13 cellular contexts compared by ENCODE assay signal in genomic region chr1:26317143-26317542, GRCh38. TPM values are rescaled to one million over a fixed set of nuclear protein-coding genes. Genes with fewer than 3 reads are reported as not detected.
DNase-seq lines count a peak whose midpoint lies in the region; ATAC-seq and TF ChIP-seq lines count a peak whose summit lies in the region.
"Had no signal": no experiment of that assay in that cellular context is flagged by ENCODE, and none has a peak within 500 bp of the region (broad histone marks: within the 10 kb centered on the region; RNA-seq: fewer than 3 reads in every experiment).

No MANE protein-coding gene starts in this region.

- no peak overlapping the region for H2AFZ ChIP-seq in osteoblast (ENCODE audit: low read length)

- no peaks in the 10 kb centered on the region for H3K9me3 ChIP-seq in osteoblast (ENCODE audit: low read depth, low read length)
- H3K9me3 ChIP-seq: heart right ventricle had no signal

- H3K36me3 Mint-ChIP-seq in CD14-positive monocyte = peaks cover 20 to 23% of the 10 kb centered on the region in 2 donors
- H3K36me3 Mint-ChIP-seq in activated CD4-positive, alpha-beta memory T cell treated with anti-CD3 and anti-CD28 coated beads for 36 hours = peaks cover 20% of the 10 kb centered on the region
- no peaks in the 10 kb centered on the region for H3K36me3 Mint-ChIP-seq in mesothelial cell of epicardium

- no peak for ATAC-seq in GM21717 (IDR thresholded peaks at IDR 0.05; ENCODE audit: unreplicated experiment)
- ATAC-seq in HG03342 (IDR thresholded peaks at IDR 0.05; ENCODE audit: unreplicated experiment) = no peak

- H3K27ac Mint-ChIP-seq in CD14-positive monocyte (peak overlapping the region; percentile 86 to 99 (median 97)), mesothelial cell of epicardium (peak overlapping the region; percentile 8)
- H3K27ac Mint-ChIP-seq in activated CD4-positive, alpha-beta memory T cell treated with anti-CD3 and anti-CD28 coated beads for 36 hours = peak overlapping the region; percentile 91

- DNase-seq in CD14-positive monocyte (ENCODE audit: low spot score) (peak; percentile 33), GM12864 (ENCODE audit: low read depth) (no peak), mesothelial cell of epicardium (ENCODE audit: low spot score in 2 of 2, unreplicated experiment in 2 of 2) (no peak), pons (ENCODE audit: low spot score) (no peak), osteoblast (ENCODE audit: insufficient read length, low spot score, missing footprints) (no peak)
- no peak for DNase-seq in activated CD4-positive, alpha-beta memory T cell treated with anti-CD3 and anti-CD28 coated beads for 36 hours
- DNase-seq: COR-L47, heart right ventricle, NCI-H1436 had no signal

- CTCF ChIA-PET in activated CD4-positive, alpha-beta memory T cell treated with anti-CD3 and anti-CD28 coated beads for 36 hours (lab: Charles Lee) = interaction anchor here (1.4 to 23.7 kb wide), 7 partner anchors 10 to 172 kb away, joined by 4 to 886 read pairs (median 12); partner anchors contain the start of genes CEP85, SH3BGRL3, UBXN11 and ZNF593

- peak overlapping the region; percentile 91 for H3K4me3 Mint-ChIP-seq in CD14-positive monocyte
- peak overlapping the region; percentile 91 for H3K4me3 Mint-ChIP-seq in activated CD4-positive, alpha-beta memory T cell treated with anti-CD3 and anti-CD28 coated beads for 36 hours
- no peak overlapping the region for H3K4me3 Mint-ChIP-seq in mesothelial cell of epicardium

- POLR2A ChIA-PET in activated CD4-positive, alpha-beta memory T cell treated with anti-CD3 and anti-CD28 coated beads for 36 hours (lab: Charles Lee) = interaction anchor here (0.7 to 7.0 kb wide), 4 partner anchors 10 to 41 kb away, joined by 3 to 100 read pairs (median 42); partner anchors contain the start of genes SH3BGRL3 and UBXN11

- H3K4me3 ChIP-seq in GM12864 (ENCODE audit: low read depth, low read length) = peak overlapping the region; percentile 60; the same call in 1 of the 2 replicates
- no peak overlapping the region for H3K4me3 ChIP-seq in osteoblast (ENCODE audit: insufficient read depth, low read length)

- H3K4me1 Mint-ChIP-seq in CD14-positive monocyte (peaks cover 88% of the 10 kb centered on the region), mesothelial cell of epicardium (peaks cover 14% of the 10 kb centered on the region)
- H3K4me1 Mint-ChIP-seq in activated CD4-positive, alpha-beta memory T cell treated with anti-CD3 and anti-CD28 coated beads for 36 hours (ENCODE audit: low read depth) = peaks cover 61% of the 10 kb centered on the region

- no peaks in the 10 kb centered on the region for H3K36me3 ChIP-seq in osteoblast (ENCODE audit: insufficient read depth, low read length)

- H3K27ac ChIP-seq in osteoblast (ENCODE audit: low read depth, low read length) = no peak overlapping the region

- H3K27me3 ChIP-seq in osteoblast (ENCODE audit: insufficient read depth, low read length) = peaks cover 10% of the 10 kb centered on the region
- H3K27me3 ChIP-seq: heart right ventricle had no signal

- peaks cover 5% of the 10 kb centered on the region for H3K4me1 ChIP-seq in osteoblast (ENCODE audit: insufficient read depth, low read length)

- no peak for TF ChIP-seq CTCF in CD14-positive monocyte (IDR thresholded peaks at IDR 0.05)
- no peak for TF ChIP-seq CTCF in GM12864 (IDR thresholded peaks at IDR 0.05; ENCODE audit: low read depth, low read length, missing control alignments)
- TF ChIP-seq CTCF in mesothelial cell of epicardium (IDR thresholded peaks at IDR 0.05; ENCODE audit: unreplicated experiment) = no peak
- TF ChIP-seq CTCF in osteoblast (IDR thresholded peaks at IDR 0.05; ENCODE audit: extremely low read depth, low read depth, low read length) = no peak

- no peaks in the 10 kb centered on the region for H3K79me2 ChIP-seq in osteoblast (ENCODE audit: insufficient read depth, low read length)

- no peaks in the 10 kb centered on the region for H4K20me1 ChIP-seq in osteoblast (ENCODE audit: insufficient read depth, low read length)

- intact Hi-C loops in CD14-positive monocyte (cut with micrococcal nuclease) = loop anchor here in 1 of 2 donors (10.0 kb wide), 1 partner anchor 202 kb away; the partner anchor contains the start of gene PDIK1L
- intact Hi-C loops in activated CD4-positive, alpha-beta memory T cell treated with anti-CD3 and anti-CD28 coated beads for 36 hours (cut with micrococcal nuclease) = loop anchor here (10.0 kb wide), 1 partner anchor 228 kb away; no protein-coding TSS in a partner anchor

- H3K9me3 Mint-ChIP-seq in CD14-positive monocyte (no peaks in the 10 kb centered on the region), mesothelial cell of epicardium (no peaks in the 10 kb centered on the region)
- no peaks in the 10 kb centered on the region for H3K9me3 Mint-ChIP-seq in activated CD4-positive, alpha-beta memory T cell treated with anti-CD3 and anti-CD28 coated beads for 36 hours

- H3K27me3 Mint-ChIP-seq in CD14-positive monocyte (ENCODE audit: low read depth in 3 of 3) = no peaks in the 10 kb centered on the region
- no peaks in the 10 kb centered on the region for H3K27me3 Mint-ChIP-seq in activated CD4-positive, alpha-beta memory T cell treated with anti-CD3 and anti-CD28 coated beads for 36 hours
- no peaks in the 10 kb centered on the region for H3K27me3 Mint-ChIP-seq in mesothelial cell of epicardium (ENCODE audit: low read depth)

- no peak overlapping the region for H3K4me2 ChIP-seq in osteoblast (ENCODE audit: insufficient read depth, low read length)

RNA-seq across cellular contexts. Expression of gene CD52, which starts 0.6 kb away (rescaled TPM):
- 1,000 to 10,000 TPM; 2,617 to 4,047 TPM for polyA plus RNA-seq in CD14-positive monocyte
- total RNA-seq in activated CD4-positive, alpha-beta memory T cell treated with anti-CD3 and anti-CD28 coated beads for 36 hours = 100 to 1,000 TPM; 261 to 291 TPM
- total RNA-seq in mesothelial cell of epicardium (1.1 to 1.9 TPM (median 1.6 TPM) in 3 replicates), osteoblast (not detected in 2 replicates)
- total RNA-seq: HT1080 had no signal

RNA-seq across cellular contexts. Expression of gene UBXN11, which starts 10.7 kb away (rescaled TPM):
- 10 to 100 TPM; 48.0 to 52.1 TPM for polyA plus RNA-seq in CD14-positive monocyte
- 10 to 100 TPM; 24.5 to 26.1 TPM for total RNA-seq in activated CD4-positive, alpha-beta memory T cell treated with anti-CD3 and anti-CD28 coated beads for 36 hours
- total RNA-seq in mesothelial cell of epicardium (28.3 to 29.6 TPM (median 29.6 TPM) in 3 replicates), osteoblast (5.8 and 6.2 TPM in 2 replicates)

RNA-seq across cellular contexts. Expression of gene CRYBG2, which starts 36.8 kb away (rescaled TPM):
- polyA plus RNA-seq in CD14-positive monocyte = not detected
- 1 to 10 TPM; 1.3 to 1.6 TPM for total RNA-seq in activated CD4-positive, alpha-beta memory T cell treated with anti-CD3 and anti-CD28 coated beads for 36 hours
- total RNA-seq in mesothelial cell of epicardium = 9.4 to 10.9 TPM (median 10.3 TPM) in 3 replicates
- not detected in 2 replicates for total RNA-seq in osteoblast

RNA-seq across cellular contexts. Expression of gene SH3BGRL3, which starts 37.3 kb away (rescaled TPM):
- polyA plus RNA-seq in CD14-positive monocyte = 1,000 to 10,000 TPM; 1,706 to 1,744 TPM
- 100 to 1,000 TPM; 305 to 320 TPM for total RNA-seq in activated CD4-positive, alpha-beta memory T cell treated with anti-CD3 and anti-CD28 coated beads for 36 hours
- total RNA-seq in mesothelial cell of epicardium = 35.6 to 37.4 TPM (median 36.3 TPM) in 3 replicates
- 29.2 and 30.8 TPM in 2 replicates for total RNA-seq in osteoblast

RNA-seq across cellular contexts. Expression of gene ZNF683, which starts 55.4 kb away (rescaled TPM):
- not detected for polyA plus RNA-seq in CD14-positive monocyte
- not detected for total RNA-seq in activated CD4-positive, alpha-beta memory T cell treated with anti-CD3 and anti-CD28 coated beads for 36 hours
- total RNA-seq in mesothelial cell of epicardium (not detected in 3 replicates), osteoblast (not detected in 2 replicates)
- total RNA-seq: H7, HT1080 had no signal

Comparison
In these comparisons a context has a peak if more than half of its experiments do, and no peak if none do; other contexts are left out.
1. H3K27ac Mint-ChIP-seq: peak in every context shown above with its lines; median percentile 97 in CD14-positive monocyte; 91 in activated CD4-positive, alpha-beta memory T cell treated with anti-CD3 and anti-CD28 coated beads for 36 hours; 8 in mesothelial cell of epicardium.
2. RNA of gene CD52, which starts 0.6 kb away (total RNA-seq): 261 to 291 TPM in activated CD4-positive, alpha-beta memory T cell treated with anti-CD3 and anti-CD28 coated beads for 36 hours; 1.1 to 1.9 TPM in mesothelial cell of epicardium and not detected in osteoblast; every median in the first group is over 10 times any median in the second.